ENCODE assay signal across 1 cellular context in genomic region chr14:102182190-102182589, GRCh38.
TF ChIP-seq lines count a peak whose summit lies in the region.

No MANE protein-coding gene starts in this region.

TF ChIP-seq in SK-N-SH treated with all-trans-retinoic acid at 6 μM for 48 hours, 23 proteins besides CTCF, POLR2A, EP300 and RAD21 (continued from another document):
- TF ChIP-seq PPARA (CRISPR knock-in tag; IDR thresholded peaks at IDR 0.05; ENCODE audit: borderline replicate concordance), result no peak
TF ChIP-seq in SK-N-SH treated with all-trans-retinoic acid at 6 μM for 48 hours: peak in this region for 0.
